In genomic region chr11:66314186-66314501, GRCh38 we compare ENCODE assay signal across 1 cellular context.
TF ChIP-seq lines count a peak whose summit lies in the region.

No MANE protein-coding gene starts in this region.

TF ChIP-seq in H1, 55 proteins besides CTCF, POLR2A, EP300 and RAD21:
- TF ChIP-seq CTBP2 (IDR thresholded peaks at IDR 0.05; ENCODE audit: borderline replicate concordance, insufficient read depth, insufficient read length, low read length) = no peak
- TF ChIP-seq MAFK (IDR thresholded peaks at IDR 0.05; ENCODE audit: low read depth, low read length) = no peak
